11 cellular contexts compared by ENCODE assay signal in the genomic region with DNA sequence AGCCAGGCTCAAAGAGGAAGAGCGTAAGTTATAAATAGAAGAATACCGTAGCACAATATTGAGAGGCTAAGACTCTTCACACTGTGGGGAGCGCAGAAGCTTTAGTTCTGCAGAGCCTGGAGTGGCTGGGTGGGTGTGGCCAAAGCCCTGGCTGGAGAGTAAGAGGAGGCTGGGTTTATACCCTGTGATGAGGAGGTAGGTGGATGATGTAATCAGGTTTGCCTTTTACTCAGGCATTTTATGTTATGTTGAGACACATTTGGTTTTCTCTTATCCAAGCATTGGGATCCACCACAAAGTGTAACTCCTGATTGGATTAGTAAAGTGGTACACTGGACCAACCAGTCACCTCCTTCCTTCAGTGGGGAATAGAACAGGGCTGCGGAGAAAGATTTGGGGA. TPM values are rescaled to one million over a fixed set of nuclear protein-coding genes. Genes with fewer than 3 reads are reported as not detected.
A peak's percentile ranks its signal among the peaks of the same experiment; 100 is the strongest.
DNase-seq lines count a peak whose midpoint lies in the region; ATAC-seq and TF ChIP-seq lines count a peak whose summit lies in the region.
"Had no signal": no experiment of that assay in that cellular context is flagged by ENCODE, and none has a peak within 500 bp of the region (broad histone marks: within the 10 kb centered on the region; RNA-seq: fewer than 3 reads in every experiment).

No MANE protein-coding gene starts in this region.

- no peaks in the 10 kb centered on the region for H3K27me3 ChIP-seq in PC-3 (ENCODE audit: low read length)
- H3K27me3 ChIP-seq: right lobe of liver, uterus had no signal

- ATAC-seq in PC-3 = peak; percentile 33; the same call in 1 of the 2 replicates
- ATAC-seq in GM18502 (IDR thresholded peaks at IDR 0.05; ENCODE audit: poor library complexity, unreplicated experiment) = no peak
- ATAC-seq in GM18858 (IDR thresholded peaks at IDR 0.05; ENCODE audit: unreplicated experiment) = no peak

- H3K36me3 ChIP-seq in PC-3 (ENCODE audit: low read depth, low read length) = no peaks in the 10 kb centered on the region
- H3K36me3 ChIP-seq: right lobe of liver, uterus had no signal

- H3F3A ChIP-seq in PC-3 (ENCODE audit: low read length, unreplicated experiment) = no peaks in the 10 kb centered on the region

- no TSS peak for BruUV-seq in PC-3 (replicated peaks; lab: Mats Ljungman, UMichigan)

- H3K4me3 ChIP-seq in PC-3 (ENCODE audit: low read length) = no peak overlapping the region
- H3K4me3 ChIP-seq: right lobe of liver, uterus had no signal

- H4K20me1 ChIP-seq in PC-3 (ENCODE audit: low read length) = no peaks in the 10 kb centered on the region

- no peak overlapping the region for H2AFZ ChIP-seq in PC-3 (ENCODE audit: low read length)

- no peaks in the 10 kb centered on the region for H3K9me2 ChIP-seq in PC-3 (replicated peaks; ENCODE audit: low read length)

- intact Hi-C loops in PC-3 (cut with micrococcal nuclease) = no loop called here

- TF ChIP-seq CTCF in PC-3 (conservative IDR thresholded peaks at IDR 0.05; ENCODE audit: low read depth, low read length) = no peak

- H3K4me2 ChIP-seq in PC-3 (ENCODE audit: low read length) = peak overlapping the region; percentile 9; the same call in 1 of the 2 replicates

- DNase-seq in DMS53 treated with DMSO at 0.1 percent for 48 hours (lab: John Stamatoyannopoulos, UW; ENCODE audit: unreplicated experiment) (peak; percentile 46), HPDE6-E6E7 (ENCODE audit: extremely low spot score) (peak; percentile 83), PC-3 (peak; percentile 29), islet precursor cell (peak; percentile 79), NCI-H1694 treated with DMSO at 0.1 percent for 48 hours (lab: John Stamatoyannopoulos, UW) (no peak)
- DNase-seq: DMS153, NCI-H446 treated with DMSO at 0.1 percent for 48 hours, right lobe of liver, uterus had no signal

- H3K4me1 ChIP-seq in PC-3 (ENCODE audit: insufficient read depth, low read length) = peaks cover 21% of the 10 kb centered on the region
- H3K4me1 ChIP-seq: right lobe of liver, uterus had no signal

- POLR2A ChIA-PET in PC-3 (lab: Charles Lee; ENCODE audit: unreplicated experiment) = no interaction called here

- CTCF ChIA-PET in PC-3 (lab: Charles Lee) = no interaction called here

- H3K79me2 ChIP-seq in PC-3 (ENCODE audit: low read length) = peaks cover 47% of the 10 kb centered on the region

- H3K9me3 ChIP-seq in PC-3 (ENCODE audit: low read length) = no peaks in the 10 kb centered on the region
- H3K9me3 ChIP-seq: right lobe of liver, uterus had no signal

- H3K9ac ChIP-seq in PC-3 (ENCODE audit: low read length) = no peak overlapping the region

- peak overlapping the region; percentile 74 for H3K27ac ChIP-seq in PC-3 (ENCODE audit: low read length)
- H3K27ac ChIP-seq: right lobe of liver, uterus had no signal

RNA-seq across cellular contexts. Expression of gene CDS1, which starts 13.9 kb away (rescaled TPM):
- total RNA-seq in PC-3 (2014; rRNA removed) = 10.4 and 11.2 TPM in 2 replicates
